In the genomic region with DNA sequence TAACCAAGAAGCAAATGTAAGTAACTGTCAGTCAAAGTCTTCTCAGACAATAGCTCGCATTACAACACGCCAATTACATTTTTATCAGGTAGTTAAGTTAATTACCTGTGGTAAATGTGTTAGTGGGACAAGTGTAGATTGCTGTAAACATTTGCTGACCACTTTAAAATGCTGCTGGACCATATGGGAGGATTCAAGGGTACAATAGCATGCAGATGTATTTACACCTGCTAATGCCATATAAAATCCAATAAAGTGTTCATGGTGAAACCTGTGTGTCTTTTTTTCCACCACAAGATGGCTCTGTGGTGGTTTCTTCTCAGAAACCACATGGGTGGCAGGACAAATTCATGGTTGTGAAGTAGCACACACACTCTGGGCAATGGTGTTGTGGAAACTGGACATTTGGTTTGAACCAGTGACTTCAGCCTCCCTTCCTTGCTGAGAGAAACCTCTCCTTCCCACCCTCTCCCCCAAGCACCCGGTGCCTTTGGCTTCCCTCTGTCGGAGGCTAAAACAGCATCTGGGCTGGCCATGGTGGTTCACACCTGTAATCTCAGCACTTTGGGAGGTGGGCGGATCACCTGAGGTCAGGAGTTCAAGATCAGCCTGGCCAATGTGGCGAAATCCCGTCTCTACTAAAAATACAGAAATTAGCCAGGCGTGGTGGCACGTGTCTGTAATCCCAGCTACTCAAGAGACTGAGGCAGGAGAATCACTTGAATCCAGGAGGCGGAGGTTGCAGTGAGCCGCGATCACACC, we compare ENCODE assay signal across 8 cellular contexts. TPM values are rescaled to one million over a fixed set of nuclear protein-coding genes. Genes with fewer than 3 reads are reported as not detected.
A peak's percentile ranks its signal among the peaks of the same experiment; 100 is the strongest.
DNase-seq lines count a peak whose midpoint lies in the region; ATAC-seq and FAIRE-seq lines count a peak whose summit lies in the region.

No MANE protein-coding gene starts in this region.

- no peak overlapping the region for H3K27ac ChIP-seq in mesenchymal stem cell (ENCODE audit: low read length, poor library complexity, severe bottlenecking)

- no peak overlapping the region for H3K23ac ChIP-seq in mesenchymal stem cell (ENCODE audit: low read length in 2 of 2)

- H4K91ac ChIP-seq in mesenchymal stem cell (ENCODE audit: low read length) = no peak overlapping the region

- no peak overlapping the region for H2AFZ ChIP-seq in mesenchymal stem cell (ENCODE audit: low read depth, low read length)

- 90% methylated on average over 12 of the region's 12 CpGs for WGBS in mesenchymal stem cell

- no peak for ATAC-seq in sciatic nerve
- no peak for ATAC-seq in GM21381 (IDR thresholded peaks at IDR 0.05; ENCODE audit: unreplicated experiment)

- H2BK15ac ChIP-seq in mesenchymal stem cell (ENCODE audit: low read depth, poor library complexity, severe bottlenecking) = no peak overlapping the region

- no peaks in the 10 kb centered on the region for H3K79me1 ChIP-seq in mesenchymal stem cell (replicated peaks; ENCODE audit: low read length, poor library complexity, severe bottlenecking)

- H2BK5ac ChIP-seq in mesenchymal stem cell (ENCODE audit: low read depth, low read length, poor library complexity, severe bottlenecking) = no peak overlapping the region

- H4K8ac ChIP-seq in mesenchymal stem cell (ENCODE audit: low read length) = no peak overlapping the region

- H3K4me1 ChIP-seq in mesenchymal stem cell (ENCODE audit: control insufficient read depth, insufficient read depth, low read depth, low read length) = peaks cover 5% of the 10 kb centered on the region

- DNase-seq in NCI-H2171 treated with DMSO at 0.1 percent for 48 hours (lab: John Stamatoyannopoulos, UW) (peak; percentile 16), NCI-H2171 (lab: John Stamatoyannopoulos, UW) (no peak), HT-29 (ENCODE audit: low spot score) (peak; percentile 89), RCC 7860 (ENCODE audit: low spot score) (peak; percentile 5), mesenchymal stem cell (peak; percentile 55), sciatic nerve (ENCODE audit: low spot score) (no peak)
- peak; percentile 46 for DNase-seq in central memory CD4-positive, alpha-beta T cell

- H2AK5ac ChIP-seq in mesenchymal stem cell (ENCODE audit: low read length, severe bottlenecking) = no peak overlapping the region

- H2BK120ac ChIP-seq in mesenchymal stem cell (ENCODE audit: low read depth, low read length) = no peak overlapping the region

- H3K18ac ChIP-seq in mesenchymal stem cell (ENCODE audit: low read depth in 1 of 2, low read length in 2 of 2) = no peak overlapping the region

- no peak overlapping the region for H2BK12ac ChIP-seq in mesenchymal stem cell (ENCODE audit: low read length in 2 of 2)

- H3K14ac ChIP-seq in mesenchymal stem cell (ENCODE audit: low read length in 2 of 2) = no peak overlapping the region

- H3K27me3 ChIP-seq in mesenchymal stem cell (ENCODE audit: control insufficient read depth in 1 of 2, insufficient read depth in 1 of 2, low read length in 2 of 2) = peaks cover 34 to 40% of the 10 kb centered on the region in 2 experiments

- H3K9ac ChIP-seq in mesenchymal stem cell (ENCODE audit: low read length) = no peak overlapping the region

- intact Hi-C loops in sciatic nerve (cut with DNase I) = no loop called here

- H3K4me2 ChIP-seq in mesenchymal stem cell (ENCODE audit: low read length, poor library complexity, severe bottlenecking) = no peak overlapping the region

- H3K9me3 ChIP-seq in mesenchymal stem cell (ENCODE audit: control insufficient read depth, low read length) = peaks cover 8% of the 10 kb centered on the region

- no peak for FAIRE-seq in RCC 7860 (lab: Jason Lieb, UNC)

- H3K36me3 ChIP-seq in mesenchymal stem cell (ENCODE audit: control insufficient read depth in 1 of 2, insufficient read depth in 2 of 2, low read depth in 1 of 2, low read length in 2 of 2) = no peaks in the 10 kb centered on the region

- H3K4ac ChIP-seq in mesenchymal stem cell (ENCODE audit: low read depth in 1 of 2, low read length in 2 of 2) = no peak overlapping the region

- no peak overlapping the region for H3K4me3 ChIP-seq in mesenchymal stem cell (ENCODE audit: insufficient read depth in 1 of 2, low read depth in 1 of 2, low read length in 2 of 2)

RNA-seq across cellular contexts. Expression of a gene that starts 18.1 kb away (rescaled TPM):
- 405 and 541 TPM in 2 replicates for total RNA-seq in HT-29 (2014; rRNA removed; shearing (Covaris generic))
- polyA plus RNA-seq in mesenchymal stem cell (2013, experiment 1 of 2) = 106 TPM
- polyA plus RNA-seq in mesenchymal stem cell (2013, experiment 2 of 2) = 107 TPM
- 52.2 TPM for total RNA-seq in sciatic nerve

RNA-seq across cellular contexts. Expression of a gene that starts 44.0 kb away (rescaled TPM):
- total RNA-seq in HT-29 (2014; rRNA removed; shearing (Covaris generic)) = 45.1 and 62.7 TPM in 2 replicates
- polyA plus RNA-seq in mesenchymal stem cell (2013, experiment 1 of 2) = 104 TPM
- 101 TPM for polyA plus RNA-seq in mesenchymal stem cell (2013, experiment 2 of 2)
- total RNA-seq in sciatic nerve = 45.5 TPM

Comparison
In these comparisons a context has a peak if more than half of its experiments do, and no peak if none do; other contexts are left out.
1. DNase-seq: peak in NCI-H2171 treated with DMSO at 0.1 percent for 48 hours (single experiment), HT-29 (single experiment), RCC 7860 (single experiment), central memory CD4-positive, alpha-beta T cell (single experiment) and mesenchymal stem cell (single experiment); none in NCI-H2171 (single experiment) and sciatic nerve (single experiment).